10 cellular contexts compared by ENCODE assay signal in the genomic region with DNA sequence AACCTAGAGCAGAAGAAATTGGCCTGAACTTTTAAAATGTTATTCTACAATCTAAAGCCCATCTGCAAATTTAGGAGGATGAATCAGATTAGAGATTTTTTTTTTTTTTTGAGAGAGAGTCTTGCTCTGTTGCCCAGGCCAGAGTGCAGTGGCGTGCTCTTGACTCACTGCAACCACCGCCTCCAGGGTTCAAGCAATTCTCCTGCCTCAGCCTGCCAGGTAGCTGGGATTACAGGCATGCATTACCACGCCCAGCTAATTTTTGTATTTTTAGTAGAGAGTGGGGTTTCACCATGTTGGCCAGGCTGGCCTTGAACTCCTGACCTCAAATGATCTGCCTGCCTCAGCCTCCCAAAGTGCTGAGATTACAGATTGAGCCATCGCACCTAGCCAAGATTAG. TPM values are rescaled to one million over a fixed set of nuclear protein-coding genes. Genes with fewer than 3 reads are reported as not detected.
"Had no signal": no experiment of that assay in that cellular context is flagged by ENCODE, and none has a peak within 500 bp of the region (broad histone marks: within the 10 kb centered on the region; RNA-seq: fewer than 3 reads in every experiment).

No MANE protein-coding gene starts in this region.

RNA-seq across cellular contexts. Expression of a gene that starts 38.6 kb away (rescaled TPM):
- total RNA-seq: activated naive CD4-positive, alpha-beta T cell treated with anti-CD3 and anti-CD28 coated beads for 36 hours; activated naive CD4-positive, alpha-beta T cell treated with anti-CD3 and anti-CD28 coated beads, Interleukin-2, amount 50 U/mL, for 72 hours; activated naive CD8-positive, alpha-beta T cell treated with anti-CD3 and anti-CD28 coated beads, Interleukin-2, amount 10 ng/mL, durations not matched to agents 7 days and 5 days; aorta; ascending aorta; body of pancreas; cardiac muscle cell; cardiac septum; cerebellum; chondrocyte had no signal
- polyA plus RNA-seq: aorta, cardiac muscle cell had no signal
